In the genomic region with DNA sequence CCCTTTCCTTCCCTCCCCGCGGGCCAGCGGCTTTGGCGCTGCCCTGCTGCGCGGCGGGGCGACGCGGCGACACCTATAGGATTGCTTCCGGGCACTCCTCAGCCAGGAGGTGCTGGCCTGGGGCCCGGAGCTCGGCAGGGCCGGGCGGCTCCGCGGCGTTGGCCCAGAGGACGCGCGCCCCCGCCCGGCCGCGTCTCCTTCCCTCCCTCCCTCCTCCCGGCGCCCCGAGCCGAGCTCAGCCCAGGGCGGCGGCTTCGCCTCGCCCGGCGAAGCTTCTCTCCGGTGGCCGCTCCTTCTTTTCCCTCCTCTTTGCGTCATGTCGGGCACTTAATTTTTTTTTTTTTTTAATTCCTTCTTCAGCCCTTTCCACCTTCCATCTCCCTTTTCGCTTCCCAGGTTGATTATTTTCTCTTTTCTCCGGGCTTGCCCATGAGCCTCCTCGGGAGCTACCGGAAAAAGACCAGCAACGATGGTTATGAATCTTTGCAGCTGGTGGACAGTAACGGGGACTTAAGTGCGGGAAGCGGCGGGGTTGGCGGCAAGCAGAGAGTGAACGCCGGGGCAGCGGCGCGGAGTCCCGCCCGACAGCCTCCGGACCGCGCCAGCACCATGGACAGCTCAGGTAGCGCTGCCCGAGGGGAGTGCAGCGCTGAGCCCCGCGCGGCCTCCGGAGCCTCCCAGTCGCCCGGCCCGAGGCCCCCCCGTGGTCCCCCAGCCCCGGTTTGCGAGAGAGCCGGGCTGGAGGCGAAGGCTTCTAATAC, we compare ENCODE assay signal across 8 cellular contexts. TPM values are rescaled to one million over a fixed set of nuclear protein-coding genes. Genes with fewer than 3 reads are reported as not detected.
DNase-seq lines count a peak whose midpoint lies in the region; ATAC-seq and TF ChIP-seq lines count a peak whose summit lies in the region.

DNAJC6 (plus strand) TSS at position 227 of the 761 bp plus-strand sequence; CDS start at position 430, 203 bp downstream.

- H3K27me3 ChIP-seq in PC-9 (ENCODE audit: insufficient read depth, low read depth) = no peaks in the 10 kb centered on the region
- no peaks in the 10 kb centered on the region for H3K27me3 ChIP-seq in mucosa of stomach (ENCODE audit: control insufficient read depth, insufficient read depth, low read length)
- H3K27me3 ChIP-seq in MM.1S (replicated peaks; ENCODE audit: insufficient read depth, low read length) = no peaks in the 10 kb centered on the region

- H3K27ac ChIP-seq in PC-9 (no peak within 1 kb of the TSS), MM.1S (ENCODE audit: low read length) (no peak within 1 kb of the TSS)

- H3K27ac Mint-ChIP-seq in stimulated activated effector memory CD8-positive, alpha-beta T cell treated with anti-CD3 and anti-CD28 coated beads, Interleukin-12 subunit alpha, Interleukin-12 subunit beta, amount 100 ng/mL, for 72 hours = no peak within 1 kb of the TSS

- H3K4me1 ChIP-seq in PC-9 (replicated peaks; ENCODE audit: insufficient read depth) (no peaks in the 10 kb centered on the region), mucosa of stomach (ENCODE audit: control insufficient read depth, insufficient read depth, low read length) (no peaks in the 10 kb centered on the region), MM.1S (ENCODE audit: low read length) (no peaks in the 10 kb centered on the region)

- H3K4me1 Mint-ChIP-seq in stimulated activated effector memory CD8-positive, alpha-beta T cell treated with anti-CD3 and anti-CD28 coated beads, Interleukin-12 subunit alpha, Interleukin-12 subunit beta, amount 100 ng/mL, for 72 hours = peaks cover 5% of the 10 kb centered on the region

- H3F3A ChIP-seq in PC-9 (ENCODE audit: insufficient read depth, low read depth) (no peaks in the 10 kb centered on the region; the same call in 1 of the 2 replicates), MM.1S (ENCODE audit: insufficient read depth, low read length) (no peaks in the 10 kb centered on the region)

- no peaks in the 10 kb centered on the region for H3K9me3 Mint-ChIP-seq in stimulated activated effector memory CD8-positive, alpha-beta T cell treated with anti-CD3 and anti-CD28 coated beads, Interleukin-12 subunit alpha, Interleukin-12 subunit beta, amount 100 ng/mL, for 72 hours

- H3K4me3 Mint-ChIP-seq in stimulated activated effector memory CD8-positive, alpha-beta T cell treated with anti-CD3 and anti-CD28 coated beads, Interleukin-12 subunit alpha, Interleukin-12 subunit beta, amount 100 ng/mL, for 72 hours = peak within 1 kb of the TSS; percentile 67

- no peaks in the 10 kb centered on the region for H3K9me3 ChIP-seq in PC-9 (ENCODE audit: insufficient read depth, low read depth)
- no peaks in the 10 kb centered on the region for H3K9me3 ChIP-seq in mucosa of stomach (ENCODE audit: control insufficient read depth, low read length)
- H3K9me3 ChIP-seq in MM.1S (replicated peaks; ENCODE audit: insufficient read depth, low read length) = no peaks in the 10 kb centered on the region

- BruUV-seq in PC-9 (replicated peaks; lab: Mats Ljungman, UMichigan) = no TSS peak

- TF ChIP-seq CTCF in PC-9 (conservative IDR thresholded peaks at IDR 0.05) (no peak), MM.1S (IDR thresholded peaks at IDR 0.05; ENCODE audit: low read length) (no peak)

- H3K4me3 ChIP-seq in PC-9 (peak within 1 kb of the TSS; percentile 58), mucosa of stomach (ENCODE audit: low read length) (peak within 1 kb of the TSS; percentile 19), MM.1S (ENCODE audit: low read length) (no peak within 1 kb of the TSS)

- peak; percentile 59 for ATAC-seq in HG03521 (IDR thresholded peaks at IDR 0.05; ENCODE audit: unreplicated experiment)
- peak; percentile 89 for ATAC-seq in stimulated activated effector memory CD8-positive, alpha-beta T cell treated with anti-CD3 and anti-CD28 coated beads, Interleukin-12 subunit alpha, Interleukin-12 subunit beta, amount 100 ng/mL, for 72 hours

- no peaks in the 10 kb centered on the region; the same call in 1 of the 2 replicates for H4K20me1 ChIP-seq in PC-9 (ENCODE audit: insufficient read depth)
- no peaks in the 10 kb centered on the region for H4K20me1 ChIP-seq in MM.1S (ENCODE audit: insufficient read depth, low read length)

- CTCF ChIA-PET in PC-9 (lab: Charles Lee) = interaction anchor here (0.6 to 1.2 kb wide), 5 partner anchors 68 to 531 kb away, joined by 3 to 14 read pairs (median 4); no protein-coding TSS in a partner anchor

- H3K9me2 ChIP-seq in PC-9 (ENCODE audit: insufficient read depth) = no peaks in the 10 kb centered on the region
- no peaks in the 10 kb centered on the region for H3K9me2 ChIP-seq in MM.1S (replicated peaks; ENCODE audit: insufficient read depth, low read length)

- POLR2A ChIA-PET in PC-9 (lab: Charles Lee; ENCODE audit: unreplicated experiment) = interaction anchor here (0.6 to 0.7 kb wide), 3 partner anchors 50 to 258 kb away, joined by 4 to 9 read pairs (median 8); no protein-coding TSS in a partner anchor

- H3K4me2 ChIP-seq in PC-9 (peak within 1 kb of the TSS; percentile 82), MM.1S (ENCODE audit: low read depth, low read length) (no peak within 1 kb of the TSS)

- H3K9ac ChIP-seq in mucosa of stomach (ENCODE audit: low read length) (peak within 1 kb of the TSS; percentile 15), MM.1S (ENCODE audit: low read length) (no peak within 1 kb of the TSS)

- peak; percentile 90 for DNase-seq in DMS153 (lab: John Stamatoyannopoulos, UW)
- peak; percentile 53 to 80 for DNase-seq in PC-9
- DNase-seq in activated T-helper 1 cell treated with Interleukin-2 at 50 U/mL for 16 hours (ENCODE audit: low read depth) = peak; percentile 9
- DNase-seq in fibroblast of gingiva (ENCODE audit: low read depth) = peak; percentile 63
- DNase-seq in stimulated activated effector memory CD8-positive, alpha-beta T cell treated with anti-CD3 and anti-CD28 coated beads, Interleukin-12 subunit alpha, Interleukin-12 subunit beta, amount 100 ng/mL, for 72 hours (ENCODE audit: low spot score in 2 of 2) = peak; percentile 54 to 78
- no peak for DNase-seq in MM.1S

- intact Hi-C loops in PC-9 (cut with micrococcal nuclease; ENCODE audit: unreplicated experiment) = loop anchor here (2.0 to 5.0 kb wide), 2 partner anchors 55 to 113 kb away; partner anchors contain the start of genes LEPR and LEPROT

- H3K36me3 ChIP-seq in PC-9 (ENCODE audit: low read depth) (no peaks in the 10 kb centered on the region), mucosa of stomach (ENCODE audit: control insufficient read depth, insufficient read depth, low read length) (no peaks in the 10 kb centered on the region), MM.1S (replicated peaks; ENCODE audit: insufficient read depth, low read length) (no peaks in the 10 kb centered on the region)

- no peaks in the 10 kb centered on the region for H3K36me3 Mint-ChIP-seq in stimulated activated effector memory CD8-positive, alpha-beta T cell treated with anti-CD3 and anti-CD28 coated beads, Interleukin-12 subunit alpha, Interleukin-12 subunit beta, amount 100 ng/mL, for 72 hours

- no peaks in the 10 kb centered on the region for H3K79me2 ChIP-seq in PC-9 (ENCODE audit: low read depth)
- H3K79me2 ChIP-seq in MM.1S (ENCODE audit: low read length) = no peaks in the 10 kb centered on the region

- H2AFZ ChIP-seq in PC-9 (peak within 1 kb of the TSS; percentile 71), MM.1S (ENCODE audit: low read length) (no peak within 1 kb of the TSS)

RNA-seq across cellular contexts. Expression of gene DNAJC6, which starts in this region (rescaled TPM):
- total RNA-seq in PC-9 (2021) = 11.2 and 15.6 TPM in 2 replicates
